Comparison of ENCODE assay signal across 8 cellular contexts in genomic region chr9:136050706-136051567, GRCh38. TPM values are rescaled to one million over a fixed set of nuclear protein-coding genes. Genes with fewer than 3 reads are reported as not detected.
A peak's percentile ranks its signal among the peaks of the same experiment; 100 is the strongest.
DNase-seq lines count a peak whose midpoint lies in the region; ATAC-seq and FAIRE-seq lines count a peak whose summit lies in the region.

No MANE protein-coding gene starts in this region.

- H3K9me3 ChIP-seq in duodenal mucosa (ENCODE audit: control insufficient read depth in 1 of 2, low read length in 2 of 2) (no peaks in the 10 kb centered on the region), mesodermal cell (ENCODE audit: control insufficient read depth, low read length) (no peaks in the 10 kb centered on the region)

- no peak overlapping the region for H3K27ac Mint-ChIP-seq in T-helper 2 cell treated with Interferon-gamma antibody and Interleukin-4, amounts not matched to agents 5 μg/mL and 100 μg/mL, for 36 hours

- DNase-seq in activated CD8-positive, alpha-beta memory T cell treated with anti-CD3 and anti-CD28 coated beads for 24 hours = peak; percentile 58
- no peak for DNase-seq in activated CD8-positive, alpha-beta memory T cell treated with anti-CD3 and anti-CD28 coated beads, Interleukin-2, amount 50 U/mL, for 48 hours
- DNase-seq in urothelium cell line (ENCODE audit: low spot score) (peak; percentile 41), LoVo (ENCODE audit: low spot score) (no peak)
- DNase-seq in T-helper 2 cell treated with Interferon-gamma antibody and Interleukin-4, amounts not matched to agents 5 μg/mL and 100 μg/mL, for 36 hours (ENCODE audit: low spot score) = no peak

- no peak for FAIRE-seq in urothelium cell line (lab: Jason Lieb, UNC)

- no peaks in the 10 kb centered on the region for H3K36me3 Mint-ChIP-seq in T-helper 2 cell treated with Interferon-gamma antibody and Interleukin-4, amounts not matched to agents 5 μg/mL and 100 μg/mL, for 36 hours (ENCODE audit: low read depth)

- H3K27me3 ChIP-seq in duodenal mucosa (ENCODE audit: control insufficient read depth in 1 of 2, insufficient read depth in 2 of 2, low read length in 2 of 2) = no peaks in the 10 kb centered on the region

- no peaks in the 10 kb centered on the region for H3K4me1 Mint-ChIP-seq in T-helper 2 cell treated with Interferon-gamma antibody and Interleukin-4, amounts not matched to agents 5 μg/mL and 100 μg/mL, for 36 hours (ENCODE audit: low read depth)

- no peak overlapping the region for H3K27ac ChIP-seq in duodenal mucosa (ENCODE audit: low read depth, low read length)
- H3K27ac ChIP-seq in mesodermal cell (ENCODE audit: low read depth, low read length, severe bottlenecking) = peak overlapping the region; percentile 95

- WGBS in mesodermal cell (ENCODE audit: insufficient coverage in 2 of 2), 2 experiments = 2 to 5% methylated on average over 38 to 51 of the region's 66 CpGs

- H3K4me3 ChIP-seq in duodenal mucosa (ENCODE audit: low read depth in 1 of 2, low read length in 2 of 2) (peak overlapping the region; percentile 43 to 45), mesodermal cell (ENCODE audit: extremely low read depth, insufficient read depth, low read length, poor library complexity, severe bottlenecking) (peak overlapping the region; percentile 72)

- H3K9me3 Mint-ChIP-seq in T-helper 2 cell treated with Interferon-gamma antibody and Interleukin-4, amounts not matched to agents 5 μg/mL and 100 μg/mL, for 36 hours = no peaks in the 10 kb centered on the region

- no peak overlapping the region for H3K4me3 Mint-ChIP-seq in T-helper 2 cell treated with Interferon-gamma antibody and Interleukin-4, amounts not matched to agents 5 μg/mL and 100 μg/mL, for 36 hours

- H3K36me3 ChIP-seq in duodenal mucosa (ENCODE audit: control insufficient read depth in 1 of 2, insufficient read depth in 2 of 2, low read length in 2 of 2) = peaks cover 11 to 26% of the 10 kb centered on the region in 2 donors
- H3K36me3 ChIP-seq in mesodermal cell (ENCODE audit: control insufficient read depth, insufficient read depth, low read length) = peaks cover 45% of the 10 kb centered on the region

- H3K4me1 ChIP-seq in duodenal mucosa (ENCODE audit: control insufficient read depth in 1 of 2, insufficient read depth in 2 of 2, low read length in 2 of 2) (peaks cover 20 to 27% of the 10 kb centered on the region in 2 donors), mesodermal cell (ENCODE audit: control insufficient read depth, insufficient read depth, low read length, poor library complexity, severe bottlenecking) (peaks cover 46% of the 10 kb centered on the region)

- ATAC-seq in HG02623 (IDR thresholded peaks at IDR 0.05; ENCODE audit: unreplicated experiment) = no peak

- no peak overlapping the region for H3K9ac ChIP-seq in duodenal mucosa (ENCODE audit: low read depth in 1 of 2, low read length in 2 of 2)

- peaks cover 6% of the 10 kb centered on the region for H3K27me3 Mint-ChIP-seq in T-helper 2 cell treated with Interferon-gamma antibody and Interleukin-4, amounts not matched to agents 5 μg/mL and 100 μg/mL, for 36 hours (ENCODE audit: low read depth)

RNA-seq across cellular contexts. Expression of gene NACC2, which starts 44.2 kb away (rescaled TPM):
- polyA plus RNA-seq in mesodermal cell (2013, experiment 1 of 2) = 16.2 TPM
- polyA plus RNA-seq in mesodermal cell (2013, experiment 2 of 2) = 14.8 TPM

Comparison
In these comparisons a context has a peak if more than half of its experiments do, and no peak if none do; other contexts are left out.
1. DNase-seq: peak in activated CD8-positive, alpha-beta memory T cell treated with anti-CD3 and anti-CD28 coated beads for 24 hours (single experiment) and urothelium cell line (single experiment); none in activated CD8-positive, alpha-beta memory T cell treated with anti-CD3 and anti-CD28 coated beads, Interleukin-2, amount 50 U/mL, for 48 hours (single experiment), T-helper 2 cell treated with Interferon-gamma antibody and Interleukin-4, amounts not matched to agents 5 μg/mL and 100 μg/mL, for 36 hours (single experiment) and LoVo (single experiment).